In genomic region chr10:92692697-92693533, GRCh38 we compare ENCODE assay signal across 10 cellular contexts. TPM values are rescaled to one million over a fixed set of nuclear protein-coding genes. Genes with fewer than 3 reads are reported as not detected.
A peak's percentile ranks its signal among the peaks of the same experiment; 100 is the strongest.
DNase-seq lines count a peak whose midpoint lies in the region; ATAC-seq and TF ChIP-seq lines count a peak whose summit lies in the region.
"Had no signal": no experiment of that assay in that cellular context is flagged by ENCODE, and none has a peak within 500 bp of the region (broad histone marks: within the 10 kb centered on the region; RNA-seq: fewer than 3 reads in every experiment).

No MANE protein-coding gene starts in this region.

- no peak overlapping the region for H3K4me3 ChIP-seq in CD8-positive, alpha-beta T cell (ENCODE audit: low read depth, low read length)
- peak overlapping the region; percentile 76; the same call in 1 of the 2 replicates for H3K4me3 ChIP-seq in Karpas-422 (ENCODE audit: low read length)
- H3K4me3 ChIP-seq in neural cell (ENCODE audit: low read length) = no peak overlapping the region

- H3K4me1 ChIP-seq in CD8-positive, alpha-beta T cell (ENCODE audit: insufficient read depth, low read length) = peaks cover 29% of the 10 kb centered on the region
- peaks cover 50% of the 10 kb centered on the region for H3K4me1 ChIP-seq in Karpas-422 (ENCODE audit: low read length)

- CTCF ChIA-PET in CD8-positive, alpha-beta T cell (lab: Charles Lee) = no interaction called here

- H3K9me3 Mint-ChIP-seq in CD8-positive, alpha-beta T cell = no peaks in the 10 kb centered on the region
- H3K9me3 Mint-ChIP-seq in effector memory CD8-positive, alpha-beta T cell = peaks cover 0 to 8% of the 10 kb centered on the region in 2 donors

- TF ChIP-seq RAD21 in neural cell (conservative IDR thresholded peaks at IDR 0.05) = no peak

- H3K4me3 Mint-ChIP-seq in CD8-positive, alpha-beta T cell = peak overlapping the region; percentile 20
- H3K4me3 Mint-ChIP-seq in effector memory CD8-positive, alpha-beta T cell = peak overlapping the region; percentile 61 to 72

- H3K9ac ChIP-seq in Karpas-422 (ENCODE audit: low read length) = no peak overlapping the region
- H3K9ac ChIP-seq in neural cell (ENCODE audit: low read length) = no peak overlapping the region

- no peaks in the 10 kb centered on the region for H3K36me3 ChIP-seq in CD8-positive, alpha-beta T cell (ENCODE audit: insufficient read depth, low read length)
- H3K36me3 ChIP-seq in Karpas-422 (ENCODE audit: insufficient read depth, low read length) (peaks cover 7% of the 10 kb centered on the region; the same call in 1 of the 2 replicates), neural cell (ENCODE audit: insufficient read depth, low read length) (no peaks in the 10 kb centered on the region)

- intact Hi-C loops in CD8-positive, alpha-beta T cell (cut with DNase I, micrococcal nuclease) = no loop called here

- peaks cover 34% of the 10 kb centered on the region for H3K27me3 ChIP-seq in CD8-positive, alpha-beta T cell (ENCODE audit: insufficient read depth, low read length)
- H3K27me3 ChIP-seq in Karpas-422 (ENCODE audit: low read length) (no peaks in the 10 kb centered on the region), neural cell (ENCODE audit: insufficient read depth, low read depth, low read length) (peaks cover 98% of the 10 kb centered on the region)

- no peak for DNase-seq in CD8-positive, alpha-beta T cell
- DNase-seq in Karpas-422 = peak; percentile 33
- no peak for DNase-seq in effector memory CD8-positive, alpha-beta T cell
- no peak for DNase-seq in GM13976 (ENCODE audit: low spot score)
- no peak for DNase-seq in cerebellar cortex (ENCODE audit: low spot score)
- DNase-seq in erythroblast (lab: John Stamatoyannopoulos, UW) = no peak
- DNase-seq: kidney, NCI-H446 treated with DMSO at 0.1 percent for 48 hours had no signal

- H3K36me3 Mint-ChIP-seq in CD8-positive, alpha-beta T cell = no peaks in the 10 kb centered on the region
- H3K36me3 Mint-ChIP-seq in effector memory CD8-positive, alpha-beta T cell (ENCODE audit: insufficient read depth) = peaks cover 10% of the 10 kb centered on the region

- no peaks in the 10 kb centered on the region for H3K9me2 ChIP-seq in Karpas-422 (replicated peaks; ENCODE audit: insufficient read depth, low read length)
- no peaks in the 10 kb centered on the region for H3K9me2 ChIP-seq in neural cell (ENCODE audit: insufficient read depth, low read length)

- H3K79me2 ChIP-seq in Karpas-422 (ENCODE audit: low read length) (peaks cover 15% of the 10 kb centered on the region; the same call in 1 of the 2 replicates), neural cell (replicated peaks; ENCODE audit: insufficient read depth, low read length) (no peaks in the 10 kb centered on the region)

- H3F3A ChIP-seq in neural cell (ENCODE audit: insufficient read depth, low read length, poor library complexity, severe bottlenecking) = no peaks in the 10 kb centered on the region

- no peak for TF ChIP-seq EP300 in neural cell (conservative IDR thresholded peaks at IDR 0.05; ENCODE audit: poor library complexity, severe bottlenecking)

- TF ChIP-seq CTCF in CD8-positive, alpha-beta T cell (IDR thresholded peaks at IDR 0.05) = no peak
- TF ChIP-seq CTCF in neural cell (IDR thresholded peaks at IDR 0.05; ENCODE audit: poor library complexity, severe bottlenecking) = no peak
- TF ChIP-seq CTCF in GM13976 (IDR thresholded peaks at IDR 0.05; ENCODE audit: borderline replicate concordance, control extremely low read depth, extremely low read depth, insufficient read depth, missing control alignments) = no peak

- peaks cover 56% of the 10 kb centered on the region for H3K27me3 Mint-ChIP-seq in CD8-positive, alpha-beta T cell (ENCODE audit: low read depth)
- H3K27me3 Mint-ChIP-seq in effector memory CD8-positive, alpha-beta T cell = peaks cover 39 to 52% of the 10 kb centered on the region in 2 donors

- H3K27ac ChIP-seq in CD8-positive, alpha-beta T cell (ENCODE audit: low read depth, low read length) = no peak overlapping the region
- H3K27ac ChIP-seq in Karpas-422 (ENCODE audit: low read length) = peak overlapping the region; percentile 49; the same call in 1 of the 2 replicates
- no peak overlapping the region for H3K27ac ChIP-seq in neural cell (ENCODE audit: low read length)

- TF ChIP-seq POLR2A in erythroblast (IDR thresholded peaks at IDR 0.05; ENCODE audit: low read length) = no peak

- no peaks in the 10 kb centered on the region for H3K9me3 ChIP-seq in CD8-positive, alpha-beta T cell (ENCODE audit: low read length)
- H3K9me3 ChIP-seq in Karpas-422 (ENCODE audit: low read length) (no peaks in the 10 kb centered on the region), neural cell (ENCODE audit: low read length) (peaks cover 7% of the 10 kb centered on the region)

- H3K4me1 Mint-ChIP-seq in CD8-positive, alpha-beta T cell (ENCODE audit: low read depth) = peaks cover 27% of the 10 kb centered on the region
- H3K4me1 Mint-ChIP-seq in effector memory CD8-positive, alpha-beta T cell (ENCODE audit: low read depth in 2 of 2) = peaks cover 17 to 21% of the 10 kb centered on the region in 2 donors

- peaks cover 17% of the 10 kb centered on the region; the same call in 1 of the 2 replicates for H4K20me1 ChIP-seq in Karpas-422 (ENCODE audit: insufficient read depth, low read depth, low read length)
- no peaks in the 10 kb centered on the region for H4K20me1 ChIP-seq in neural cell (ENCODE audit: insufficient read depth)

- H3K4me2 ChIP-seq in Karpas-422 (ENCODE audit: low read depth, low read length, poor library complexity, severe bottlenecking) (peak overlapping the region; percentile 66), neural cell (ENCODE audit: low read length) (no peak overlapping the region)

- in situ Hi-C loops in GM13976 (cut with MboI; ENCODE audit: low sequenced_read_pairs, unreplicated experiment) = no loop called here

- ATAC-seq in CD8-positive, alpha-beta T cell = no peak
- no peak for ATAC-seq in effector memory CD8-positive, alpha-beta T cell (replicated peaks)
- ATAC-seq in GM21825 (IDR thresholded peaks at IDR 0.05; ENCODE audit: unreplicated experiment) = no peak

- no peak overlapping the region for H3K27ac Mint-ChIP-seq in CD8-positive, alpha-beta T cell
- H3K27ac Mint-ChIP-seq in effector memory CD8-positive, alpha-beta T cell = no peak overlapping the region

- POLR2A ChIA-PET in CD8-positive, alpha-beta T cell (lab: Charles Lee) = no interaction called here

- H2AFZ ChIP-seq in Karpas-422 (ENCODE audit: low read length) (no peak overlapping the region), neural cell (ENCODE audit: low read depth, low read length) (no peak overlapping the region)

TF ChIP-seq in neural cell, 6 proteins besides CTCF, POLR2A, EP300 and RAD21:
- TF ChIP-seq MXI1 (conservative IDR thresholded peaks at IDR 0.05; ENCODE audit: poor library complexity, severe bottlenecking) (no peak), EZH2 (IDR thresholded peaks at IDR 0.05; ENCODE audit: borderline replicate concordance, insufficient read depth, low read length, poor library complexity, severe bottlenecking) (no peak), REST (IDR thresholded peaks at IDR 0.05; ENCODE audit: borderline replicate concordance) (no peak), POLR2AphosphoS5 (IDR thresholded peaks at IDR 0.05) (peak; percentile 13), TAF1 (IDR thresholded peaks at IDR 0.05; ENCODE audit: low read depth) (no peak)

RNA-seq across cellular contexts. Expression of gene HHEX, which starts 3.2 kb away (rescaled TPM):
- 1 to 10 TPM; 2.0 to 2.2 TPM for total RNA-seq in CD8-positive, alpha-beta T cell
- 71.7 and 84.2 TPM in 2 replicates for total RNA-seq in Karpas-422 (2014; rRNA removed; shearing (Covaris generic); ENCODE audit: low replicate concordance)
- not detected in 2 replicates for polyA plus RNA-seq in neural cell
- polyA minus RNA-seq in neural cell = not detected in 2 replicates

Comparison
In these comparisons a context has a peak if more than half of its experiments do, and no peak if none do; other contexts are left out.
1. RNA of gene HHEX, which starts 3.2 kb away (total RNA-seq): 71.7 to 84.2 TPM in Karpas-422; 2.0 to 2.2 TPM in CD8-positive, alpha-beta T cell; every median in the first group is over 10 times any median in the second.